12 cellular contexts compared by ENCODE assay signal in the genomic region with DNA sequence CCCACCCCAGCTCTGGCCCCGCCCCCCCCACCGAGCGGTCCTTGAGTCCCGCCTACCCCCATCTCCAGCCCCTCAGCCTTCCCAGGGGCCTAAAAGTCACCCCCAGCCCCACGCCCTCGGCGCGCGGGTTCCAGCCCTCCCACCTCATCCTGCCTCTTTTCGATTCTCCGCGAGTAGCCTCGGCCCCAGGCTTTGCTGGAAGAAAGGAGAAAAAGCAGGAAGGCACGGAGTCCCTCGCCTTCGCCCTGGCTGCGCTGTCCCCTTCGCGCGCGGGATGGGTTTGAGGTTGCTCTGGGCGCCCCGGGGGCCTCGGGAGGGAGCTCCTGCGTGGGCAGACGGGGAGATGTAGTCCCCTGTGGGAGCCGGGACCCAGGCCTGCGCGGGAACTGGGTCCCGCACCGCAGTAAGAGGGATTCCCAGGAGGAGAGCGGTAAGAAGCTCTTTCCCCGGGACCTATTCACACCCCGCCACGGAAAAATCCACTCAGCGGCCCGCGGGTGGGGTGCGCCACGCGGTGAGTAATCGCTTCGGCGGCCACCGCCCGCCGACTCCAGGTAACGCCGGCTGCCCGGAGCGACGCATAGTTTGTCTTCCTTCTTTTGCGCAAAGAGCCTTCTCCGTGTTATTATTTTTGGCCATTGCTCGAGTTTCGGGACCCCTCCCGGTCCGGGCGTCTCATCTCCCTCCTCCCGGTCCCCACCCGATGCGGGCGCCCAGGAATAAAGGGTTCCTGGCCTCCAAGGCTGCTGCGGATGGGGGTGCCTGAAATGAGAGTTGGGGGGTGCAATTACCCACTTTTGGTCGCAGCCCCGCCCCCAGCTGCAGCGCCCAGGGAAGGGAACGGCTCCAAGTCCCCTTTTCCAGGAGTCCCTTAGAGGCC. TPM values are rescaled to one million over a fixed set of nuclear protein-coding genes. Genes with fewer than 3 reads are reported as not detected.
DNase-seq lines count a peak whose midpoint lies in the region; ATAC-seq, FAIRE-seq and TF ChIP-seq lines count a peak whose summit lies in the region.
"Had no signal": no experiment of that assay in that cellular context is flagged by ENCODE, and none has a peak within 500 bp of the region (broad histone marks: within the 10 kb centered on the region; RNA-seq: fewer than 3 reads in every experiment).

No MANE protein-coding gene starts in this region.

- H3K27me3 Mint-ChIP-seq in memory B cell: peaks cover 30% of the 10 kb centered on the region

- no peak overlapping the region for H2AFZ ChIP-seq in K562 (ENCODE audit: low read depth, low read length)

- H3K4me3 ChIP-seq in A673 (ENCODE audit: low read depth, low read length, poor library complexity, severe bottlenecking): peak overlapping the region; percentile 53
- no peak overlapping the region for H3K4me3 ChIP-seq in K562
- H3K4me3 ChIP-seq: mucosa of descending colon had no signal

- H3K27ac ChIP-seq in A673 (ENCODE audit: low read depth, low read length, poor library complexity, severe bottlenecking) (peak overlapping the region; percentile 62), K562 (ENCODE audit: extremely low read depth, low read depth, low read length) (no peak overlapping the region)
- H3K27ac ChIP-seq: VCaP had no signal

- no peaks in the 10 kb centered on the region for H3K36me3 Mint-ChIP-seq in memory B cell

- H3K9me3 ChIP-seq in A673 (ENCODE audit: low read depth, low read length, poor library complexity, severe bottlenecking) (no peaks in the 10 kb centered on the region), K562 (replicated peaks; ENCODE audit: control insufficient read depth, insufficient read depth, low read depth, low read length) (no peaks in the 10 kb centered on the region)
- H3K9me3 ChIP-seq: mucosa of descending colon had no signal

- BruUV-seq in A673 (replicated peaks; lab: Mats Ljungman, UMichigan): no TSS peak
- BruUV-seq in K562 (replicated peaks; lab: Mats Ljungman, UMichigan): no TSS peak

- no peak for TF ChIP-seq EP300 in K562 (IDR thresholded peaks at IDR 0.05; ENCODE audit: low read length)

- DNase-seq in A673 (ENCODE audit: low spot score) (peak; percentile 71), GM10266 (ENCODE audit: extremely low spot score) (peak; percentile 40), K562 (ENCODE audit: extremely low read depth in 1 of 4, low spot score in 3 of 4) (peak in 1 of 4 experiments; percentile 37), memory B cell (ENCODE audit: low spot score in 2 of 2) (no peak), H4 (ENCODE audit: low spot score) (no peak), dermis blood vessel endothelial cell (no peak)
- DNase-seq in activated CD4-positive, CD25-positive, alpha-beta regulatory T cell (lab: John Stamatoyannopoulos, UW): no peak
- DNase-seq: amygdala; mucosa of descending colon; stimulated activated CD4-positive, alpha-beta T cell treated with anti-CD3 and anti-CD28 coated beads, Interleukin-1b, Interleukin-23, amount 100 ng/mL, for 48 hours had no signal

- peaks cover 65% of the 10 kb centered on the region for H3K4me1 ChIP-seq in A673 (ENCODE audit: insufficient read depth, low read length, poor library complexity, severe bottlenecking)
- peaks cover 0 to 67% of the 10 kb centered on the region in 2 experiments; a peak in 2 of 5 replicates for H3K4me1 ChIP-seq in K562 (replicated peaks in 1 of 2; ENCODE audit: control insufficient read depth in 2 of 2, insufficient read depth in 2 of 2, low read length in 2 of 2)

- in situ Hi-C loops in K562 (cut with MboI): no loop called here

- no peak overlapping the region for H3K27ac Mint-ChIP-seq in memory B cell

- no peak overlapping the region for H3K9ac ChIP-seq in K562 (ENCODE audit: insufficient read depth in 1 of 2, low read depth in 2 of 2, low read length in 2 of 2)

- peaks cover 21% of the 10 kb centered on the region for H3K4me1 Mint-ChIP-seq in memory B cell

- H3K27me3 ChIP-seq in A673 (replicated peaks; ENCODE audit: insufficient read depth, low read depth, low read length, poor library complexity): no peaks in the 10 kb centered on the region
- peaks cover 47 to 73% of the 10 kb centered on the region in 2 experiments for H3K27me3 ChIP-seq in K562 (ENCODE audit: control insufficient read depth in 2 of 2, insufficient read depth in 2 of 2, low read length in 2 of 2)

- no peak overlapping the region for H3K4me2 ChIP-seq in K562 (ENCODE audit: insufficient read depth, low read length)

- TF ChIP-seq CTCF in A673 (conservative IDR thresholded peaks at IDR 0.05; ENCODE audit: low read depth, low read length) (no peak), GM10266 (IDR thresholded peaks at IDR 0.05; ENCODE audit: control insufficient read depth, insufficient read depth, low read depth, missing control alignments) (no peak), K562 (IDR thresholded peaks at IDR 0.05 in 2 of 3, conservative IDR thresholded peaks at IDR 0.05 in 1 of 3; ENCODE audit: insufficient read depth in 2 of 3, low read depth in 1 of 3, low read length in 3 of 3) (no peak)

- intact Hi-C loops in A673 (cut with micrococcal nuclease; ENCODE audit: unreplicated experiment): no loop called here
- intact Hi-C loops in K562 (cut with micrococcal nuclease): no loop called here

- no peak for ATAC-seq in K562
- no peak for ATAC-seq in memory B cell (ENCODE audit: low read depth)
- ATAC-seq in GM18498 (IDR thresholded peaks at IDR 0.05; ENCODE audit: unreplicated experiment): no peak
- ATAC-seq: mucosa of descending colon had no signal

- CTCF ChIA-PET in A673 (lab: Charles Lee): no interaction called here
- CTCF ChIA-PET in K562 (lab: Yijun Ruan, JAX; ENCODE audit: low intra/inter-chr PET ratio): no interaction called here

- TF ChIP-seq RAD21 in K562 (CRISPR knock-in tag; conservative IDR thresholded peaks at IDR 0.05 in 1 of 2, IDR thresholded peaks at IDR 0.05 in 1 of 2): no peak

- POLR2A ChIA-PET in A673 (lab: Charles Lee; ENCODE audit: low non-redundant PET): no interaction called here
- POLR2A ChIA-PET in K562 (lab: Yijun Ruan, JAX): interaction anchor here (0.7 kb wide), 1 partner anchor 154 kb away, joined by 4 read pairs; no protein-coding TSS in a partner anchor

- TF ChIP-seq POLR2A in K562 (conservative IDR thresholded peaks at IDR 0.05): no peak

- no peak for FAIRE-seq in K562 (lab: Jason Lieb, UNC)

- H3K79me2 ChIP-seq in K562 (ENCODE audit: control insufficient read depth, insufficient read depth, low read length): no peaks in the 10 kb centered on the region

- no peaks in the 10 kb centered on the region for H3K9me3 Mint-ChIP-seq in memory B cell

- peak overlapping the region; percentile 77 for H3K4me3 Mint-ChIP-seq in memory B cell

- H3K9me1 ChIP-seq in K562 (ENCODE audit: control insufficient read depth, insufficient read depth, low read length): no peaks in the 10 kb centered on the region

- H3K36me3 ChIP-seq in A673 (ENCODE audit: insufficient read depth, low read length, poor library complexity, severe bottlenecking) (no peaks in the 10 kb centered on the region), K562 (ENCODE audit: control insufficient read depth, insufficient read depth, low read length) (no peaks in the 10 kb centered on the region)

- WGBS in K562 (ENCODE audit: insufficient coverage, low coverage, missing lambda C conversion rate): 4% methylated on average over 47 of the region's 68 CpGs

- peaks cover 32% of the 10 kb centered on the region for H4K20me1 ChIP-seq in K562 (replicated peaks; ENCODE audit: control insufficient read depth, insufficient read depth, low read length)

RNA-seq across cellular contexts. Expression of gene CRLF1, which starts 0.9 kb away (rescaled TPM):
- total RNA-seq in A673 (2021): 192 and 305 TPM in 2 replicates
- 2.2 TPM in 1 of 2 replicates, not detected in the other for total RNA-seq in K562 (2011; cell fraction: chromatin; rRNA removed; ENCODE audit: low replicate concordance)
- 0.79 and 2.8 TPM in 2 replicates for total RNA-seq in K562 (2011; cell fraction: nucleolus; rRNA removed)
- 1.1 and 1.8 TPM in 2 replicates for total RNA-seq in K562 (2011; cell fraction: nucleoplasm; rRNA removed)
- total RNA-seq in K562 (2014; rRNA removed): 2.9 and 5.2 TPM in 2 replicates
- 0.98 and 1.1 TPM in 2 replicates for total RNA-seq in K562 (2014; rRNA removed; fragmentation: Illumina TruSeq; extraction: Trizol)
- 1.5 and 1.6 TPM in 2 replicates for total RNA-seq in K562 (2015; rRNA removed; fragmentation: Illumina TruSeq; extraction: Trizol)
- total RNA-seq in K562 (2021): 3.3 and 5.6 TPM in 2 replicates
- polyA plus RNA-seq in K562 (2011; rRNA removed): 0.85 and 2.3 TPM in 2 replicates
- polyA plus RNA-seq in K562 (2011; cell fraction: cytosol; rRNA removed): 1.8 and 1.9 TPM in 2 replicates
- 1.1 and 3.9 TPM in 2 replicates for polyA plus RNA-seq in K562 (2011; cell fraction: nucleus; rRNA removed)
- 3.7 and 4.7 TPM in 2 replicates for polyA plus RNA-seq in K562 (2012)
- polyA plus RNA-seq in K562 (2014; fragmentation: Illumina TruSeq; extraction: Trizol): 0.90 and 1.2 TPM in 2 replicates
- 1 to 10 TPM; 1.7 to 1.8 TPM for polyA plus RNA-seq in K562 (2014; fragmentation: Nextera tagmentation; extraction: Ambion mirVana)
- 3.6 and 3.9 TPM in 2 replicates for polyA plus RNA-seq in K562 (2014; rRNA removed)
- not detected in 2 replicates for polyA minus RNA-seq in K562 (2011; rRNA and poly(A)+ RNA removed)
- 4.5 TPM in 1 of 2 replicates, not detected in the other for polyA minus RNA-seq in K562 (2011; cell fraction: cytosol; rRNA and poly(A)+ RNA removed)
- 0.22 TPM in 1 of 2 replicates, not detected in the other for polyA minus RNA-seq in K562 (2011; cell fraction: nucleus; rRNA and poly(A)+ RNA removed)
- total RNA-seq in H4 (2014; rRNA removed; shearing (Covaris generic)): 19.4 and 35.4 TPM in 2 replicates
- total RNA-seq in dermis blood vessel endothelial cell: not detected in 2 replicates

RNA-seq across cellular contexts. Expression of gene TMEM59L, which starts 5.2 kb away (rescaled TPM):
- total RNA-seq in A673 (2021): 9.3 and 18.0 TPM in 2 replicates
- 0.23 TPM in 1 of 2 replicates, not detected in the other for total RNA-seq in K562 (2011; cell fraction: chromatin; rRNA removed; ENCODE audit: low replicate concordance)
- 0.33 TPM in 1 of 2 replicates, not detected in the other for total RNA-seq in K562 (2011; cell fraction: nucleolus; rRNA removed)
- total RNA-seq in K562 (2011; cell fraction: nucleoplasm; rRNA removed): 1.7 TPM in 1 of 2 replicates, not detected in the other
- total RNA-seq in K562 (2014; rRNA removed): not detected in 2 replicates
- not detected in 2 replicates for total RNA-seq in K562 (2014; rRNA removed; fragmentation: Illumina TruSeq; extraction: Trizol)
- not detected in 2 replicates for total RNA-seq in K562 (2015; rRNA removed; fragmentation: Illumina TruSeq; extraction: Trizol)
- total RNA-seq in K562 (2021): not detected in 2 replicates
- not detected in 2 replicates for polyA plus RNA-seq in K562 (2011; rRNA removed)
- polyA plus RNA-seq in K562 (2011; cell fraction: cytosol; rRNA removed): 0.18 TPM in 1 of 2 replicates, not detected in the other
- 0.47 and 1.00 TPM in 2 replicates for polyA plus RNA-seq in K562 (2011; cell fraction: nucleus; rRNA removed)
- 0.10 and 0.48 TPM in 2 replicates for polyA plus RNA-seq in K562 (2012)
- 0.25 TPM in 1 of 2 replicates, not detected in the other for polyA plus RNA-seq in K562 (2014; fragmentation: Illumina TruSeq; extraction: Trizol)
- polyA plus RNA-seq in K562 (2014; fragmentation: Nextera tagmentation; extraction: Ambion mirVana): not detected
- polyA plus RNA-seq in K562 (2014; rRNA removed): 0.37 TPM in 1 of 2 replicates, not detected in the other
- not detected in 2 replicates for polyA minus RNA-seq in K562 (2011; rRNA and poly(A)+ RNA removed)
- polyA minus RNA-seq in K562 (2011; cell fraction: cytosol; rRNA and poly(A)+ RNA removed): not detected in 2 replicates
- polyA minus RNA-seq in K562 (2011; cell fraction: nucleus; rRNA and poly(A)+ RNA removed): not detected in 2 replicates
- total RNA-seq in H4 (2014; rRNA removed; shearing (Covaris generic)): 1.2 and 3.2 TPM in 2 replicates
- total RNA-seq in dermis blood vessel endothelial cell: under 0.01 TPM in 1 of 2 replicates, not detected in the other

RNA-seq across cellular contexts. Expression of gene REX1BD, which starts 18.9 kb away (rescaled TPM):
- total RNA-seq in A673 (2021): 61.4 and 74.9 TPM in 2 replicates
- 18.7 and 60.0 TPM in 2 replicates for total RNA-seq in K562 (2011; cell fraction: chromatin; rRNA removed; ENCODE audit: low replicate concordance)
- 56.3 and 62.2 TPM in 2 replicates for total RNA-seq in K562 (2011; cell fraction: nucleolus; rRNA removed)
- 43.5 and 57.0 TPM in 2 replicates for total RNA-seq in K562 (2011; cell fraction: nucleoplasm; rRNA removed)
- 118 and 136 TPM in 2 replicates for total RNA-seq in K562 (2014; rRNA removed)
- total RNA-seq in K562 (2014; rRNA removed; fragmentation: Illumina TruSeq; extraction: Trizol): 4.8 and 7.2 TPM in 2 replicates
- 17.4 and 17.7 TPM in 2 replicates for total RNA-seq in K562 (2015; rRNA removed; fragmentation: Illumina TruSeq; extraction: Trizol)
- 78.5 and 87.0 TPM in 2 replicates for total RNA-seq in K562 (2021)
- polyA plus RNA-seq in K562 (2011; rRNA removed): 13.8 and 19.2 TPM in 2 replicates
- polyA plus RNA-seq in K562 (2011; cell fraction: cytosol; rRNA removed): 34.7 and 78.2 TPM in 2 replicates
- polyA plus RNA-seq in K562 (2011; cell fraction: nucleus; rRNA removed): 180 and 217 TPM in 2 replicates
- polyA plus RNA-seq in K562 (2012): 58.6 and 65.4 TPM in 2 replicates
- 5.7 and 8.4 TPM in 2 replicates for polyA plus RNA-seq in K562 (2014; fragmentation: Illumina TruSeq; extraction: Trizol)
- 1 to 10 TPM; 1.9 to 4.7 TPM for polyA plus RNA-seq in K562 (2014; fragmentation: Nextera tagmentation; extraction: Ambion mirVana)
- polyA plus RNA-seq in K562 (2014; rRNA removed): 102 and 115 TPM in 2 replicates
- 1.2 and 1.4 TPM in 2 replicates for polyA minus RNA-seq in K562 (2011; rRNA and poly(A)+ RNA removed)
- 11.4 and 17.5 TPM in 2 replicates for polyA minus RNA-seq in K562 (2011; cell fraction: cytosol; rRNA and poly(A)+ RNA removed)
- polyA minus RNA-seq in K562 (2011; cell fraction: nucleus; rRNA and poly(A)+ RNA removed): 9.3 and 9.8 TPM in 2 replicates
- total RNA-seq in H4 (2014; rRNA removed; shearing (Covaris generic)): 107 and 159 TPM in 2 replicates
- total RNA-seq in dermis blood vessel endothelial cell: 75.5 and 91.2 TPM in 2 replicates

RNA-seq across cellular contexts. Expression of gene KLHL26, which starts 29.4 kb away (rescaled TPM):
- total RNA-seq in A673 (2021): 16.3 and 16.8 TPM in 2 replicates
- total RNA-seq in K562 (2011; cell fraction: chromatin; rRNA removed; ENCODE audit: low replicate concordance): 3.8 and 13.3 TPM in 2 replicates
- 8.0 and 10.7 TPM in 2 replicates for total RNA-seq in K562 (2011; cell fraction: nucleolus; rRNA removed)
- 5.5 and 6.2 TPM in 2 replicates for total RNA-seq in K562 (2011; cell fraction: nucleoplasm; rRNA removed)
- 2.4 and 6.7 TPM in 2 replicates for total RNA-seq in K562 (2014; rRNA removed)
- total RNA-seq in K562 (2014; rRNA removed; fragmentation: Illumina TruSeq; extraction: Trizol): 0.80 and 1.0 TPM in 2 replicates
- 1.3 and 1.8 TPM in 2 replicates for total RNA-seq in K562 (2015; rRNA removed; fragmentation: Illumina TruSeq; extraction: Trizol)
- 12.7 and 13.3 TPM in 2 replicates for total RNA-seq in K562 (2021)
- 1.4 and 2.2 TPM in 2 replicates for polyA plus RNA-seq in K562 (2011; rRNA removed)
- polyA plus RNA-seq in K562 (2011; cell fraction: cytosol; rRNA removed): 2.5 and 3.6 TPM in 2 replicates
- polyA plus RNA-seq in K562 (2011; cell fraction: nucleus; rRNA removed): 5.2 and 8.7 TPM in 2 replicates
- polyA plus RNA-seq in K562 (2012): 3.4 and 6.6 TPM in 2 replicates
- 1.9 and 3.1 TPM in 2 replicates for polyA plus RNA-seq in K562 (2014; fragmentation: Illumina TruSeq; extraction: Trizol)
- polyA plus RNA-seq in K562 (2014; fragmentation: Nextera tagmentation; extraction: Ambion mirVana): under 1 TPM; 0.13 to 0.17 TPM
- 3.3 and 5.1 TPM in 2 replicates for polyA plus RNA-seq in K562 (2014; rRNA removed)
- 1.2 and 1.7 TPM in 2 replicates for polyA minus RNA-seq in K562 (2011; rRNA and poly(A)+ RNA removed)
- 8.2 and 19.0 TPM in 2 replicates for polyA minus RNA-seq in K562 (2011; cell fraction: cytosol; rRNA and poly(A)+ RNA removed)
- polyA minus RNA-seq in K562 (2011; cell fraction: nucleus; rRNA and poly(A)+ RNA removed): 2.2 and 4.8 TPM in 2 replicates
- 2.3 and 5.7 TPM in 2 replicates for total RNA-seq in H4 (2014; rRNA removed; shearing (Covaris generic))
- 1.9 and 9.1 TPM in 2 replicates for total RNA-seq in dermis blood vessel endothelial cell

RNA-seq across cellular contexts. Expression of gene UBA52, which starts 35.8 kb away (rescaled TPM):
- total RNA-seq in A673 (2021): 1,270 and 1,348 TPM in 2 replicates
- total RNA-seq in K562 (2011; cell fraction: chromatin; rRNA removed; ENCODE audit: low replicate concordance): 157 and 351 TPM in 2 replicates
- 427 and 474 TPM in 2 replicates for total RNA-seq in K562 (2011; cell fraction: nucleolus; rRNA removed)
- total RNA-seq in K562 (2011; cell fraction: nucleoplasm; rRNA removed): 616 and 1,019 TPM in 2 replicates
- total RNA-seq in K562 (2014; rRNA removed): 1,110 and 1,524 TPM in 2 replicates
- total RNA-seq in K562 (2014; rRNA removed; fragmentation: Illumina TruSeq; extraction: Trizol): 1,512 and 1,662 TPM in 2 replicates
- total RNA-seq in K562 (2015; rRNA removed; fragmentation: Illumina TruSeq; extraction: Trizol): 1,433 and 1,470 TPM in 2 replicates
- 2,028 and 2,215 TPM in 2 replicates for total RNA-seq in K562 (2021)
- 1,733 and 2,197 TPM in 2 replicates for polyA plus RNA-seq in K562 (2011; rRNA removed)
- polyA plus RNA-seq in K562 (2011; cell fraction: cytosol; rRNA removed): 4,493 and 4,718 TPM in 2 replicates
- polyA plus RNA-seq in K562 (2011; cell fraction: nucleus; rRNA removed): 1,163 and 1,235 TPM in 2 replicates
- polyA plus RNA-seq in K562 (2012): 2,878 and 4,513 TPM in 2 replicates
- polyA plus RNA-seq in K562 (2014; fragmentation: Illumina TruSeq; extraction: Trizol): 2,671 and 2,751 TPM in 2 replicates
- 1,000 to 10,000 TPM; 2,213 to 2,563 TPM for polyA plus RNA-seq in K562 (2014; fragmentation: Nextera tagmentation; extraction: Ambion mirVana)
- polyA plus RNA-seq in K562 (2014; rRNA removed): 1,690 and 2,247 TPM in 2 replicates
- polyA minus RNA-seq in K562 (2011; rRNA and poly(A)+ RNA removed): 1,555 and 1,880 TPM in 2 replicates
- 757 and 815 TPM in 2 replicates for polyA minus RNA-seq in K562 (2011; cell fraction: cytosol; rRNA and poly(A)+ RNA removed)
- 165 and 281 TPM in 2 replicates for polyA minus RNA-seq in K562 (2011; cell fraction: nucleus; rRNA and poly(A)+ RNA removed)
- total RNA-seq in H4 (2014; rRNA removed; shearing (Covaris generic)): 2,104 and 2,108 TPM in 2 replicates
- total RNA-seq in dermis blood vessel endothelial cell: 755 and 1,061 TPM in 2 replicates

Comparison
In these comparisons a context has a peak if more than half of its experiments do, and no peak if none do; other contexts are left out.
1. DNase-seq: peak in A673 (single experiment) and GM10266 (single experiment); none in memory B cell (0 of 2), H4 (single experiment), dermis blood vessel endothelial cell (single experiment) and activated CD4-positive, CD25-positive, alpha-beta regulatory T cell (0 of 4).